Comparison of ENCODE assay signal across 19 cellular contexts in genomic region chr2:43207553-43208300, GRCh38. TPM values are rescaled to one million over a fixed set of nuclear protein-coding genes. Genes with fewer than 3 reads are reported as not detected.
DNase-seq lines count a peak whose midpoint lies in the region; ATAC-seq and TF ChIP-seq lines count a peak whose summit lies in the region.
"Had no signal": no experiment of that assay in that cellular context is flagged by ENCODE, and none has a peak within 500 bp of the region (broad histone marks: within the 10 kb centered on the region; RNA-seq: fewer than 3 reads in every experiment).

No MANE protein-coding gene starts in this region.

- H3K4me3 Mint-ChIP-seq in activated naive CD4-positive, alpha-beta T cell treated with anti-CD3 and anti-CD28 coated beads, Interleukin-2, amount 10 ng/mL, durations not matched to agents 7 days and 5 days, result no peak overlapping the region
- H3K4me3 Mint-ChIP-seq: activated CD4-positive, alpha-beta memory T cell treated with anti-CD3 and anti-CD28 coated beads, Interleukin-2, amount 10 ng/mL, durations not matched to agents 7 days and 5 days; central memory CD8-positive, alpha-beta T cell had no signal

- no peaks in the 10 kb centered on the region for H3K36me3 Mint-ChIP-seq in activated naive CD4-positive, alpha-beta T cell treated with anti-CD3 and anti-CD28 coated beads, Interleukin-2, amount 10 ng/mL, durations not matched to agents 7 days and 5 days

- H3K27me3 Mint-ChIP-seq in activated naive CD4-positive, alpha-beta T cell treated with anti-CD3 and anti-CD28 coated beads, Interleukin-2, amount 10 ng/mL, durations not matched to agents 7 days and 5 days, result peaks cover 19% of the 10 kb centered on the region
- H3K27me3 Mint-ChIP-seq: activated CD4-positive, alpha-beta memory T cell treated with anti-CD3 and anti-CD28 coated beads, Interleukin-2, amount 10 ng/mL, durations not matched to agents 7 days and 5 days; central memory CD8-positive, alpha-beta T cell had no signal

- CTCF ChIA-PET in activated naive CD4-positive, alpha-beta T cell treated with anti-CD3 and anti-CD28 coated beads, Interleukin-2, amount 10 ng/mL, durations not matched to agents 7 days and 5 days (lab: Charles Lee), result no interaction called here
- CTCF ChIA-PET in Panc1 (lab: Charles Lee), result interaction anchor here (0.6 kb wide), 1 partner anchor 277 kb away, joined by 6 read pairs; no protein-coding TSS in a partner anchor

- 66 to 79% (median 76%) methylated on average over 9 of the region's 9 CpGs for WGBS in spleen, 5 donors

- H3K4me1 Mint-ChIP-seq in activated naive CD4-positive, alpha-beta T cell treated with anti-CD3 and anti-CD28 coated beads, Interleukin-2, amount 10 ng/mL, durations not matched to agents 7 days and 5 days, result peaks cover 34% of the 10 kb centered on the region

- TF ChIP-seq CTCF in Panc1 (IDR thresholded peaks at IDR 0.05) (no peak), foreskin keratinocyte (conservative IDR thresholded peaks at IDR 0.05) (no peak), spleen (IDR thresholded peaks at IDR 0.05 in 8 of 11, conservative IDR thresholded peaks at IDR 0.05 in 3 of 11) (no peak), GM20000 (IDR thresholded peaks at IDR 0.05; ENCODE audit: extremely low read depth, missing control alignments) (no peak)

- ATAC-seq in Panc1, result 0 out of 2 replicates have a peak, but pooled peaks have one; percentile 50
- peak; percentile 54 for ATAC-seq in foreskin keratinocyte
- ATAC-seq in HG03469 (IDR thresholded peaks at IDR 0.05; ENCODE audit: unreplicated experiment), result no peak

- no peak for DNase-seq in activated naive CD4-positive, alpha-beta T cell treated with anti-CD3 and anti-CD28 coated beads, Interleukin-2, amount 10 ng/mL, durations not matched to agents 7 days and 5 days
- DNase-seq in activated naive CD4-positive, alpha-beta T cell (lab: John Stamatoyannopoulos, UW), result no peak
- DNase-seq in Panc1 (ENCODE audit: low read depth, low spot score), result no peak
- peak in 1 of 2 donors; percentile 52 for DNase-seq in foreskin keratinocyte
- DNase-seq in spleen, result no peak
- DNase-seq in GM20000 (ENCODE audit: low spot score), result no peak
- DNase-seq in T1000 (lab: John Stamatoyannopoulos, UW), result no peak
- DNase-seq: activated CD4-positive, alpha-beta memory T cell treated with anti-CD3 and anti-CD28 coated beads, Interleukin-2, amount 10 ng/mL, durations not matched to agents 7 days and 5 days; effector memory CD4-positive, alpha-beta T cell; GM23248; hippocampal formation; KG1; NCI-H1092 treated with DMSO at 0.1 percent for 48 hours; NCI-H2107; NCI-H69; ovary; stimulated activated CD4-positive, alpha-beta T cell treated with anti-CD3 and anti-CD28 coated beads, Interleukin-4, amount 100 ng/mL, for 1 hour had no signal

- BruUV-seq in Panc1 (replicated peaks; lab: Mats Ljungman, UMichigan), result no TSS peak

- H3K27me3 ChIP-seq in Panc1 (ENCODE audit: control insufficient read depth, insufficient read depth, low read length) (no peaks in the 10 kb centered on the region), foreskin keratinocyte (no peaks in the 10 kb centered on the region), spleen (replicated peaks in 1 of 7) (no peaks in the 10 kb centered on the region)
- H3K27me3 ChIP-seq: ovary had no signal

- no peaks in the 10 kb centered on the region for H3K4me1 ChIP-seq in Panc1 (ENCODE audit: control insufficient read depth, insufficient read depth, low read length)
- H3K4me1 ChIP-seq in foreskin keratinocyte, result no peaks in the 10 kb centered on the region
- peaks cover 0 to 54% (median 22%) of the 10 kb centered on the region in 6 donors for H3K4me1 ChIP-seq in spleen

- no peaks in the 10 kb centered on the region for H3K9me3 Mint-ChIP-seq in activated naive CD4-positive, alpha-beta T cell treated with anti-CD3 and anti-CD28 coated beads, Interleukin-2, amount 10 ng/mL, durations not matched to agents 7 days and 5 days
- H3K9me3 Mint-ChIP-seq: activated CD4-positive, alpha-beta memory T cell treated with anti-CD3 and anti-CD28 coated beads, Interleukin-2, amount 10 ng/mL, durations not matched to agents 7 days and 5 days; central memory CD8-positive, alpha-beta T cell had no signal

- H3K9me3 ChIP-seq in Panc1 (ENCODE audit: control insufficient read depth, insufficient read depth, low read depth, low read length) (no peaks in the 10 kb centered on the region), spleen (no peaks in the 10 kb centered on the region)
- H3K9me3 ChIP-seq: ovary had no signal

- in situ Hi-C loops in Panc1 (cut with HindIII; ENCODE audit: low pct_unique_long_range_greater_than_20kb, low sequenced_read_pairs), result no loop called here

- peak overlapping the region; percentile 25 for H3K27ac Mint-ChIP-seq in activated naive CD4-positive, alpha-beta T cell treated with anti-CD3 and anti-CD28 coated beads, Interleukin-2, amount 10 ng/mL, durations not matched to agents 7 days and 5 days
- H3K27ac Mint-ChIP-seq: activated CD4-positive, alpha-beta memory T cell treated with anti-CD3 and anti-CD28 coated beads, Interleukin-2, amount 10 ng/mL, durations not matched to agents 7 days and 5 days had no signal

- TF ChIP-seq POLR2A in spleen (IDR thresholded peaks at IDR 0.05), result no peak

- POLR2A ChIA-PET in Panc1 (lab: Charles Lee), result no interaction called here

- H3K4me3 ChIP-seq in Panc1 (ENCODE audit: low read depth in 2 of 2, low read length in 2 of 2) (no peak overlapping the region), spleen (no peak overlapping the region)
- H3K4me3 ChIP-seq: GM23248, ovary had no signal

- H3K27ac ChIP-seq in Panc1 (ENCODE audit: low read length) (no peak overlapping the region), foreskin keratinocyte (no peak overlapping the region), spleen (peak overlapping the region in 5 of 8 donors; percentile 30 to 74 (median 38))
- H3K27ac ChIP-seq: GM23248, ovary had no signal

- H3K36me3 ChIP-seq in Panc1 (ENCODE audit: control insufficient read depth, insufficient read depth, low read length) (no peaks in the 10 kb centered on the region), spleen (no peaks in the 10 kb centered on the region)
- H3K36me3 ChIP-seq: ovary had no signal

- intact Hi-C loops in Panc1 (cut with micrococcal nuclease; ENCODE audit: unreplicated experiment), result no loop called here
- intact Hi-C loops in spleen (cut with DNase I; ENCODE audit: low total_unique reads), result no loop called here

RNA-seq across cellular contexts. Expression of gene ZFP36L2, which starts 18.7 kb away (rescaled TPM):
- total RNA-seq in Panc1 (2021; ENCODE audit: unreplicated experiment) (46.3 TPM), foreskin keratinocyte (124 and 137 TPM in 2 replicates), spleen (100 to 1,000 TPM; 118 to 223 (median 131) TPM)
- polyA plus RNA-seq in Panc1 (2012; ENCODE audit: insufficient read length), result 29.3 TPM
- polyA plus RNA-seq in foreskin keratinocyte (127 and 136 TPM in 2 replicates), spleen (100 to 1,000 TPM in 1 of 3 donors, 10 to 100 TPM in 2; 72.4 to 115 (median 91.0) TPM)

Comparison
In these comparisons a context has a peak if more than half of its experiments do, and no peak if none do; other contexts are left out.
1. H3K27ac ChIP-seq: peak in spleen (5 of 8); none in Panc1 (single experiment) and foreskin keratinocyte (single experiment).